Comparison of ENCODE assay signal across 21 cellular contexts in genomic region chr18:73679941-73680700, GRCh38.
DNase-seq lines count a peak whose midpoint lies in the region; ATAC-seq and TF ChIP-seq lines count a peak whose summit lies in the region.
"Had no signal": no experiment of that assay in that cellular context is flagged by ENCODE, and none has a peak within 500 bp of the region (broad histone marks: within the 10 kb centered on the region; RNA-seq: fewer than 3 reads in every experiment).

No MANE protein-coding gene starts in this region.

- TF ChIP-seq EP300 in SK-N-SH (IDR thresholded peaks at IDR 0.05; ENCODE audit: borderline replicate concordance in 1 of 2, low read depth in 1 of 2, low read length in 1 of 2), result no peak

- no peak overlapping the region for H3K4me3 Mint-ChIP-seq in activated T-helper 17 cell treated with anti-CD3 and anti-CD28 coated beads, Interleukin-2, amount 50 U/mL, for 72 hours
- H3K4me3 Mint-ChIP-seq: CD8-positive, alpha-beta memory T cell; neural progenitor cell; T-cell had no signal

- WGBS in SK-N-SH (ENCODE audit: low lambda C conversion rate), result 31% methylated on average over 8 of the region's 8 CpGs

- POLR2A ChIA-PET in SK-N-SH (lab: Yijun Ruan, JAX), result no interaction called here

- no peaks in the 10 kb centered on the region for H3K27me3 ChIP-seq in SK-N-SH (ENCODE audit: insufficient read depth)
- H3K27me3 ChIP-seq: MG63, neural progenitor cell, stomach had no signal

- H3K4me3 ChIP-seq in SK-N-SH (ENCODE audit: low read depth in 2 of 2, low read length in 1 of 2), result no peak overlapping the region
- H3K4me3 ChIP-seq: GM23248, MG63, neural progenitor cell, stomach had no signal

- peaks cover 5% of the 10 kb centered on the region for H3K9me3 Mint-ChIP-seq in activated T-helper 17 cell treated with anti-CD3 and anti-CD28 coated beads, Interleukin-2, amount 50 U/mL, for 72 hours
- H3K9me3 Mint-ChIP-seq: neural progenitor cell, T-cell had no signal

- no peak overlapping the region for H3K27ac Mint-ChIP-seq in activated T-helper 17 cell treated with anti-CD3 and anti-CD28 coated beads, Interleukin-2, amount 50 U/mL, for 72 hours
- H3K27ac Mint-ChIP-seq: CD8-positive, alpha-beta memory T cell; neural progenitor cell; T-cell had no signal

- H3K4me1 Mint-ChIP-seq in activated T-helper 17 cell treated with anti-CD3 and anti-CD28 coated beads, Interleukin-2, amount 50 U/mL, for 72 hours, result no peaks in the 10 kb centered on the region
- H3K4me1 Mint-ChIP-seq: CD8-positive, alpha-beta memory T cell; T-cell had no signal

- H3K9me3 ChIP-seq in SK-N-SH, result no peaks in the 10 kb centered on the region
- H3K9me3 ChIP-seq: MG63, stomach had no signal

- no peaks in the 10 kb centered on the region for H3K36me3 Mint-ChIP-seq in activated T-helper 17 cell treated with anti-CD3 and anti-CD28 coated beads, Interleukin-2, amount 50 U/mL, for 72 hours (ENCODE audit: low read depth)
- H3K36me3 Mint-ChIP-seq: CD8-positive, alpha-beta memory T cell; neural progenitor cell; T-cell had no signal

- no peak overlapping the region for H3K4me2 ChIP-seq in SK-N-SH
- H3K4me2 ChIP-seq: neural progenitor cell had no signal

- H3K27me3 Mint-ChIP-seq in activated T-helper 17 cell treated with anti-CD3 and anti-CD28 coated beads, Interleukin-2, amount 50 U/mL, for 72 hours, result no peaks in the 10 kb centered on the region
- H3K27me3 Mint-ChIP-seq: CD8-positive, alpha-beta memory T cell; T-cell had no signal

- CTCF ChIA-PET in SK-N-SH (lab: Yijun Ruan, JAX), result no interaction called here

- H3K4me1 ChIP-seq in SK-N-SH (ENCODE audit: control insufficient read depth in 1 of 2, insufficient read depth in 2 of 2, low read depth in 1 of 2, low read length in 1 of 2), result peaks cover 0 to 3% of the 10 kb centered on the region in 2 experiments; a peak in 1 of 4 replicates
- H3K4me1 ChIP-seq: neural progenitor cell, stomach had no signal

- DNase-seq in A172 (ENCODE audit: low spot score) (peak; percentile 34), SK-N-SH (no peak), fibroblast of peridontal ligament (ENCODE audit: extremely low read depth) (peak; percentile 38), DMS 273 (lab: John Stamatoyannopoulos, UW; ENCODE audit: unreplicated experiment) (no peak)
- DNase-seq in central memory CD4-positive, alpha-beta T cell, result no peak
- DNase-seq: activated CD4-positive, CD25-positive, alpha-beta regulatory T cell; activated gamma-delta T cell; anterior cingulate cortex; CD8-positive, alpha-beta memory T cell; dermis blood vessel endothelial cell; erythroblast; GM23248; head of caudate nucleus; islet precursor cell; MG63; stomach; T-cell had no signal

- no peak for TF ChIP-seq RAD21 in SK-N-SH (IDR thresholded peaks at IDR 0.05; ENCODE audit: low read length)

- H3K9ac ChIP-seq in SK-N-SH, result no peak overlapping the region
- H3K9ac ChIP-seq: GM23248, neural progenitor cell had no signal

- H3K79me2 ChIP-seq in SK-N-SH (ENCODE audit: insufficient read depth), result no peaks in the 10 kb centered on the region

- TF ChIP-seq CTCF in SK-N-SH (IDR thresholded peaks at IDR 0.05), result no peak

- no peaks in the 10 kb centered on the region for H3K9me2 ChIP-seq in SK-N-SH

- ATAC-seq in HG02852 (IDR thresholded peaks at IDR 0.05; ENCODE audit: unreplicated experiment) (peak; percentile 45), HG03108 (IDR thresholded peaks at IDR 0.05; ENCODE audit: unreplicated experiment) (no peak)
- ATAC-seq in activated T-helper 17 cell treated with anti-CD3 and anti-CD28 coated beads, Interleukin-2, amount 50 U/mL, for 72 hours (replicated peaks), result no peak
- ATAC-seq: T-cell had no signal

- no peaks in the 10 kb centered on the region for H4K20me1 ChIP-seq in SK-N-SH (ENCODE audit: insufficient read depth)

- no peaks in the 10 kb centered on the region for H3F3A ChIP-seq in SK-N-SH (replicated peaks; ENCODE audit: insufficient read depth)

- no peak overlapping the region for H3K27ac ChIP-seq in SK-N-SH (ENCODE audit: low read depth in 2 of 2, low read length in 1 of 2)
- H3K27ac ChIP-seq: GM23248, neural progenitor cell, stomach had no signal

- H2AFZ ChIP-seq in SK-N-SH (ENCODE audit: low read depth), result peak overlapping the region; percentile 22; the same call in 1 of the 2 replicates
- H2AFZ ChIP-seq: GM23248, neural progenitor cell had no signal

- H3K36me3 ChIP-seq in SK-N-SH (replicated peaks in 1 of 2; ENCODE audit: control insufficient read depth in 1 of 2, insufficient read depth in 2 of 2, low read length in 1 of 2), result no peaks in the 10 kb centered on the region
- H3K36me3 ChIP-seq: neural progenitor cell, stomach had no signal

TF ChIP-seq in SK-N-SH, 30 proteins besides CTCF, POLR2A, EP300 and RAD21:
- TF ChIP-seq USF1 (IDR thresholded peaks at IDR 0.05; ENCODE audit: borderline replicate concordance, low read depth) (no peak), NFIC (IDR thresholded peaks at IDR 0.05; ENCODE audit: borderline replicate concordance) (peak; percentile 46; the same call in 1 of the 2 replicates)
TF ChIP-seq in SK-N-SH: peak in this region for 1.

Comparison
In these comparisons a context has a peak if more than half of its experiments do, and no peak if none do; other contexts are left out.
1. DNase-seq: peak in A172 (single experiment) and fibroblast of peridontal ligament (single experiment); none in SK-N-SH (single experiment), central memory CD4-positive, alpha-beta T cell (single experiment) and DMS 273 (single experiment).